Comparison of ENCODE assay signal across 1 cellular context in genomic region chr17:40219073-40219860, GRCh38.
TF ChIP-seq lines count a peak whose summit lies in the region.

A gene with protein sequence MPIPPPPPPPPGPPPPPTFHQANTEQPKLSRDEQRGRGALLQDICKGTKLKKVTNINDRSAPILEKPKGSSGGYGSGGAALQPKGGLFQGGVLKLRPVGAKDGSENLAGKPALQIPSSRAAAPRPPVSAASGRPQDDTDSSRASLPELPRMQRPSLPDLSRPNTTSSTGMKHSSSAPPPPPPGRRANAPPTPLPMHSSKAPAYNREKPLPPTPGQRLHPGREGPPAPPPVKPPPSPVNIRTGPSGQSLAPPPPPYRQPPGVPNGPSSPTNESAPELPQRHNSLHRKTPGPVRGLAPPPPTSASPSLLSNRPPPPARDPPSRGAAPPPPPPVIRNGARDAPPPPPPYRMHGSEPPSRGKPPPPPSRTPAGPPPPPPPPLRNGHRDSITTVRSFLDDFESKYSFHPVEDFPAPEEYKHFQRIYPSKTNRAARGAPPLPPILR (plus strand): TSS chr17:40219304. CDS start chr17:40256460, 37,156 bp downstream.

TF ChIP-seq in K562, 482 proteins besides CTCF, POLR2A, EP300 and RAD21 (continued from another document and continues in another):
- TF ChIP-seq MGA (IDR thresholded peaks at IDR 0.05) (no peak), ATF7 (IDR thresholded peaks at IDR 0.05) (peak; percentile 70; the same call in 1 of the 2 replicates), MBD2 (IDR thresholded peaks at IDR 0.05; ENCODE audit: borderline replicate concordance, low read depth) (peak; percentile 82; the same call in 1 of the 2 replicates), NR4A1 (CRISPR knock-in tag; IDR thresholded peaks at IDR 0.05) (no peak), NR4A1 (tag; IDR thresholded peaks at IDR 0.05) (0 out of 2 replicates have a peak, but pooled peaks have one; percentile 27), HCFC1 (IDR thresholded peaks at IDR 0.05; ENCODE audit: low read depth, low read length) (peak; percentile 95), MTA3 (IDR thresholded peaks at IDR 0.05; ENCODE audit: borderline replicate concordance) (0 out of 2 replicates have a peak, but pooled peaks have one; percentile 68), ZBED1 (IDR thresholded peaks at IDR 0.05) (no peak), ESRRA (IDR thresholded peaks at IDR 0.05; ENCODE audit: borderline replicate concordance, low read depth) (peak; percentile 75; the same call in 1 of the 2 replicates), MAZ (CRISPR knock-in tag; conservative IDR thresholded peaks at IDR 0.05 in 1 of 2, IDR thresholded peaks at IDR 0.05 in 1 of 2) (peak in 1 of 2 experiments; percentile 81; a peak in 2 of 4 replicates), KLF6 (CRISPR knock-in tag; IDR thresholded peaks at IDR 0.05; ENCODE audit: borderline replicate concordance) (0 out of 2 replicates have a peak, but pooled peaks have one; percentile 13), RBM34 (IDR thresholded peaks at IDR 0.05; ENCODE audit: borderline replicate concordance, insufficient read depth, low read length) (no peak), HNRNPH1 (optimal IDR thresholded peaks at IDR 0.05; ENCODE audit: low read depth, low read length) (no peak), ZNF41 (CRISPR knock-in tag; conservative IDR thresholded peaks at IDR 0.05) (no peak), MYBL2 (IDR thresholded peaks at IDR 0.05; ENCODE audit: low read depth) (no peak), MYBL2 (CRISPR knock-in tag; IDR thresholded peaks at IDR 0.05; ENCODE audit: borderline replicate concordance) (no peak), JUND (IDR thresholded peaks at IDR 0.05; ENCODE audit: borderline replicate concordance, low read depth, low read length) (peak; percentile 50), JUND (tag; IDR thresholded peaks at IDR 0.05; ENCODE audit: borderline replicate concordance, low read depth, low read length) (no peak), SMARCE1 (IDR thresholded peaks at IDR 0.05) (peak; percentile 58; the same call in 1 of the 2 replicates), CC2D1A (IDR thresholded peaks at IDR 0.05) (no peak), ERF (CRISPR knock-in tag; IDR thresholded peaks at IDR 0.05) (no peak), PCBP1 (IDR thresholded peaks at IDR 0.05; ENCODE audit: low read depth, low read length, poor library complexity, severe bottlenecking) (peak; percentile 80), SNIP1 (IDR thresholded peaks at IDR 0.05; ENCODE audit: low read depth) (no peak), PHF8 (IDR thresholded peaks at IDR 0.05; ENCODE audit: borderline replicate concordance, low read length) (peak; percentile 68; the same call in 1 of the 2 replicates), PHF20 (IDR thresholded peaks at IDR 0.05; ENCODE audit: partially characterized antibody) (peak; percentile 88), PKNOX1 (IDR thresholded peaks at IDR 0.05) (peak; percentile 93), ARID1B (IDR thresholded peaks at IDR 0.05) (0 out of 2 replicates have a peak, but pooled peaks have one; percentile 24), MAFK (IDR thresholded peaks at IDR 0.05; ENCODE audit: low read length) (0 out of 2 replicates have a peak, but pooled peaks have one; percentile 17), ZFP36 (IDR thresholded peaks at IDR 0.05; ENCODE audit: low read depth, low read length, partially characterized antibody) (no peak), ZNF561 (CRISPR knock-in tag; conservative IDR thresholded peaks at IDR 0.05) (no peak)
- TF ChIP-seq, protein P1, sequence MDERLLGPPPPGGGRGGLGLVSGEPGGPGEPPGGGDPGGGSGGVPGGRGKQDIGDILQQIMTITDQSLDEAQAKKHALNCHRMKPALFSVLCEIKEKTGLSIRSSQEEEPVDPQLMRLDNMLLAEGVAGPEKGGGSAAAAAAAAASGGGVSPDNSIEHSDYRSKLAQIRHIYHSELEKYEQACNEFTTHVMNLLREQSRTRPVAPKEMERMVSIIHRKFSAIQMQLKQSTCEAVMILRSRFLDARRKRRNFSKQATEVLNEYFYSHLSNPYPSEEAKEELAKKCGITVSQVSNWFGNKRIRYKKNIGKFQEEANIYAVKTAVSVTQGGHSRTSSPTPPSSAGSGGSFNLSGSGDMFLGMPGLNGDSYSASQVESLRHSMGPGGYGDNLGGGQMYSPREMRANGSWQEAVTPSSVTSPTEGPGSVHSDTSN (CRISPR knock-in tag; IDR thresholded peaks at IDR 0.05; ENCODE audit: low read depth): no peak
- TF ChIP-seq, protein P1 (tag; conservative IDR thresholded peaks at IDR 0.05; ENCODE audit: low read depth): peak; percentile 66
- TF ChIP-seq, protein P2, sequence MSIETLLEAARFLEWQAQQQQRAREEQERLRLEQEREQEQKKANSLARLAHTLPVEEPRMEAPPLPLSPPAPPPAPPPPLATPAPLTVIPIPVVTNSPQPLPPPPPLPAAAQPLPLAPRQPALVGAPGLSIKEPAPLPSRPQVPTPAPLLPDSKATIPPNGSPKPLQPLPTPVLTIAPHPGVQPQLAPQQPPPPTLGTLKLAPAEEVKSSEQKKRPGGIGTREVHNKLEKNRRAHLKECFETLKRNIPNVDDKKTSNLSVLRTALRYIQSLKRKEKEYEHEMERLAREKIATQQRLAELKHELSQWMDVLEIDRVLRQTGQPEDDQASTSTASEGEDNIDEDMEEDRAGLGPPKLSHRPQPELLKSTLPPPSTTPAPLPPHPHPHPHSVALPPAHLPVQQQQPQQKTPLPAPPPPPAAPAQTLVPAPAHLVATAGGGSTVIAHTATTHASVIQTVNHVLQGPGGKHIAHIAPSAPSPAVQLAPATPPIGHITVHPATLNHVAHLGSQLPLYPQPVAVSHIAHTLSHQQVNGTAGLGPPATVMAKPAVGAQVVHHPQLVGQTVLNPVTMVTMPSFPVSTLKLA (conservative IDR thresholded peaks at IDR 0.05): peak in 1 of 2 experiments; percentile 73; a peak in 2 of 4 replicates
- TF ChIP-seq, protein P3, sequence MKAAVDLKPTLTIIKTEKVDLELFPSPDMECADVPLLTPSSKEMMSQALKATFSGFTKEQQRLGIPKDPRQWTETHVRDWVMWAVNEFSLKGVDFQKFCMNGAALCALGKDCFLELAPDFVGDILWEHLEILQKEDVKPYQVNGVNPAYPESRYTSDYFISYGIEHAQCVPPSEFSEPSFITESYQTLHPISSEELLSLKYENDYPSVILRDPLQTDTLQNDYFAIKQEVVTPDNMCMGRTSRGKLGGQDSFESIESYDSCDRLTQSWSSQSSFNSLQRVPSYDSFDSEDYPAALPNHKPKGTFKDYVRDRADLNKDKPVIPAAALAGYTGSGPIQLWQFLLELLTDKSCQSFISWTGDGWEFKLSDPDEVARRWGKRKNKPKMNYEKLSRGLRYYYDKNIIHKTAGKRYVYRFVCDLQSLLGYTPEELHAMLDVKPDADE (conservative IDR thresholded peaks at IDR 0.05; ENCODE audit: control insufficient read depth, low read depth, low read length): peak; percentile 89; the same call in 1 of the 2 replicates
- TF ChIP-seq, protein P4, sequence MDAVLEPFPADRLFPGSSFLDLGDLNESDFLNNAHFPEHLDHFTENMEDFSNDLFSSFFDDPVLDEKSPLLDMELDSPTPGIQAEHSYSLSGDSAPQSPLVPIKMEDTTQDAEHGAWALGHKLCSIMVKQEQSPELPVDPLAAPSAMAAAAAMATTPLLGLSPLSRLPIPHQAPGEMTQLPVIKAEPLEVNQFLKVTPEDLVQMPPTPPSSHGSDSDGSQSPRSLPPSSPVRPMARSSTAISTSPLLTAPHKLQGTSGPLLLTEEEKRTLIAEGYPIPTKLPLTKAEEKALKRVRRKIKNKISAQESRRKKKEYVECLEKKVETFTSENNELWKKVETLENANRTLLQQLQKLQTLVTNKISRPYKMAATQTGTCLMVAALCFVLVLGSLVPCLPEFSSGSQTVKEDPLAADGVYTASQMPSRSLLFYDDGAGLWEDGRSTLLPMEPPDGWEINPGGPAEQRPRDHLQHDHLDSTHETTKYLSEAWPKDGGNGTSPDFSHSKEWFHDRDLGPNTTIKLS (IDR thresholded peaks at IDR 0.05; ENCODE audit: borderline replicate concordance, low read depth): 0 out of 2 replicates have a peak, but pooled peaks have one; percentile 34
- TF ChIP-seq, protein P5, sequence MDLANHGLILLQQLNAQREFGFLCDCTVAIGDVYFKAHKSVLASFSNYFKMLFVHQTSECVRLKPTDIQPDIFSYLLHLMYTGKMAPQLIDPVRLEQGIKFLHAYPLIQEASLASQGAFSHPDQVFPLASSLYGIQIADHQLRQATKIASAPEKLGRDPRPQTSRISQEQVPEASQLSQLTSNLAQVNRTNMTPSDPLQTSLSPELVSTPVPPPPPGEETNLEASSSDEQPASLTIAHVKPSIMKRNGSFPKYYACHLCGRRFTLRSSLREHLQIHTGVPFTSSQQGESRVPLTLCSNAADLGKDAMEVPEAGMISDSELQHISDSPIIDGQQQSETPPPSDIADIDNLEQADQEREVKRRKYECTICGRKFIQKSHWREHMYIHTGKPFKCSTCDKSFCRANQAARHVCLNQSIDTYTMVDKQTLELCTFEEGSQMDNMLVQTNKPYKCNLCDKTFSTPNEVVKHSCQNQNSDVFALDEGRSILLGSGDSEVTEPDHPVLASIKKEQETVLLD (IDR thresholded peaks at IDR 0.05): peak; percentile 95
